In the genomic region with DNA sequence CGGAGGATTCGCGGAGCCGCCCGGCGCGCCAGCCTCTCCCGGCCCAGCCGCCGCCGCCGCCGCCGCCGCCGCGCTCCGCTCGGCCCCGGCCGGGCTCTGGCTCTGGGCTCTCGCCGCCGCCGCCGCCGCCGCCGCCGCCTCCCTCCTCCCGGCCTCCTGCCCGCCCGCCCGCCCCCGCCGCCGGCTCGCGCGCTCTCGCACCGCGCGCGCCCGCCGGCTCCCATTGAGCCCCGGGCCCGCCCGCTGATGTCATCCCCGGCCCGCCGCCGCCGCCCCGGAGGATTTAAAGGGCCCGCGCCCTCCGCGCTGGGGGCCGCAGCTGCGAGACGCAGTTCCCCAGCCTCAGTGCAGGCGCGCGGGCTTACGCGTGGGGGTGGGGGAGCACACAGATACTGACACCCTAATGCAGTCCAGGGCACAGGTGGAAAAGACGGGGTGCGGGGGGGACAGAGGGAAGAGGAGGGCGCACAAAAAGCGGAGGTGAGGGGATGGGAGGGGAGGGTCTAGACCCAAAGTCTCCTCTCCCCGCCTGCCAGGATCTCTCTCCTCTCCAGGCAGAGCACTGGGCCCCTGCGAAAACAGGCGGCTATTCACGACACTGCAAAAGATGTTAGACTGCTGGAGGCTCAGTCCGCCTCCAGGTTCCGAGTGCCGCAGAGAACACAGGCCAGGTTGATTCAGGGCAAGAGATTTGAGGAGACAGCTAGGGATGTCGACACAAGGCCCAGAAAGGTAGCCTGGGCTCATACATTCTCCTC, we compare ENCODE assay signal across 8 cellular contexts. TPM values are rescaled to one million over a fixed set of nuclear protein-coding genes. Genes with fewer than 3 reads are reported as not detected.
DNase-seq lines count a peak whose midpoint lies in the region; ATAC-seq and TF ChIP-seq lines count a peak whose summit lies in the region.

A gene (minus strand): TSS at position 197 of the 758 bp plus-strand sequence. CDS start 3,276 bp downstream, outside the sequence.

- no TSS peak for BruUV-seq in Caco-2 (replicated peaks; lab: Mats Ljungman, UMichigan)

- H3K27ac ChIP-seq in OCI-LY3 (ENCODE audit: low read length) = peak within 1 kb of the TSS; percentile 75
- H3K27ac ChIP-seq in muscle layer of colon (ENCODE audit: low read depth, low read length) = peak within 1 kb of the TSS; percentile 99

- DNase-seq in Caco-2 = peak; percentile 62 to 83
- peak; percentile 65 for DNase-seq in activated T-helper 1 cell treated with Interleukin-2 at 50 U/mL for 16 hours (ENCODE audit: low read depth)
- peak; percentile 41 to 49 for DNase-seq in stimulated activated CD8-positive, alpha-beta memory T cell treated with anti-CD3 and anti-CD28 coated beads, Interleukin-7, amount 100 ng/mL, for 48 hours (ENCODE audit: extremely low read depth in 1 of 2, low read depth in 1 of 2)

- TF ChIP-seq CTCF in Caco-2 (IDR thresholded peaks at IDR 0.05; ENCODE audit: insufficient read depth in 1 of 2, low read depth in 1 of 2, low read length in 1 of 2, severe bottlenecking in 1 of 2, unreplicated experiment in 1 of 2) (no peak), OCI-LY3 (IDR thresholded peaks at IDR 0.05; ENCODE audit: low read depth, low read length) (no peak)

- ATAC-seq in HG02588 (IDR thresholded peaks at IDR 0.05; ENCODE audit: unreplicated experiment) (peak; percentile 49), esophagus mucosa (peak; percentile 52), HG03135 (IDR thresholded peaks at IDR 0.05; ENCODE audit: unreplicated experiment) (no peak)

- H3K27me3 ChIP-seq in Caco-2 (replicated peaks; ENCODE audit: control insufficient read depth, insufficient read depth, low read length) = no peaks in the 10 kb centered on the region
- no peaks in the 10 kb centered on the region for H3K27me3 ChIP-seq in OCI-LY3 (ENCODE audit: low read depth, low read length)
- no peaks in the 10 kb centered on the region for H3K27me3 ChIP-seq in muscle layer of colon (ENCODE audit: control insufficient read depth in 1 of 2, insufficient read depth in 2 of 2, low read length in 2 of 2)

- H3K4me3 Mint-ChIP-seq in Caco-2 (ENCODE audit: unreplicated experiment) = peak within 1 kb of the TSS; percentile 86

- CTCF ChIA-PET in Caco-2 (lab: Charles Lee) = no interaction called here

- H3K36me3 ChIP-seq in Caco-2 (ENCODE audit: control insufficient read depth, insufficient read depth, low read length) (no peaks in the 10 kb centered on the region; the same call in none of the 2 replicates), OCI-LY3 (replicated peaks; ENCODE audit: low read depth, low read length) (peaks cover 22% of the 10 kb centered on the region), muscle layer of colon (ENCODE audit: insufficient read depth, low read length) (peaks cover 9% of the 10 kb centered on the region)

- no peaks in the 10 kb centered on the region for H3K9me3 ChIP-seq in Caco-2
- no peaks in the 10 kb centered on the region for H3K9me3 ChIP-seq in OCI-LY3 (ENCODE audit: insufficient read depth, low read length)
- no peaks in the 10 kb centered on the region for H3K9me3 ChIP-seq in muscle layer of colon (ENCODE audit: low read length)

- H3K9ac ChIP-seq in OCI-LY3 (ENCODE audit: low read length) (peak within 1 kb of the TSS; percentile 92), muscle layer of colon (ENCODE audit: low read length) (peak within 1 kb of the TSS; percentile 98)

- no peaks in the 10 kb centered on the region for H3K27me3 Mint-ChIP-seq in Caco-2 (ENCODE audit: insufficient read depth, unreplicated experiment)

- H3K27ac Mint-ChIP-seq in Caco-2 (ENCODE audit: unreplicated experiment) = peak within 1 kb of the TSS; percentile 93

- POLR2A ChIA-PET in Caco-2 (lab: Charles Lee) = interaction anchor here (0.5 to 0.8 kb wide), 2 partner anchors 34 to 115 kb away, joined by 5 read pairs; a partner anchor contains a TSS

- H3K4me1 ChIP-seq in Caco-2 (peaks cover 13% of the 10 kb centered on the region), OCI-LY3 (ENCODE audit: low read length) (peaks cover 42% of the 10 kb centered on the region), muscle layer of colon (ENCODE audit: insufficient read depth, low read length) (peaks cover 44% of the 10 kb centered on the region)

- peak within 1 kb of the TSS; percentile 96 for H3K4me2 ChIP-seq in OCI-LY3 (ENCODE audit: low read length)

- H3K9me3 Mint-ChIP-seq in Caco-2 (ENCODE audit: unreplicated experiment) = no peaks in the 10 kb centered on the region

- intact Hi-C loops in Caco-2 (cut with micrococcal nuclease; ENCODE audit: unreplicated experiment) = loop anchor here (2.0 kb wide), 1 partner anchor 81 kb away; no protein-coding TSS in a partner anchor

- H4K20me1 ChIP-seq in OCI-LY3 (ENCODE audit: insufficient read depth, low read length) = peaks cover 42% of the 10 kb centered on the region

- peaks cover 40% of the 10 kb centered on the region for H3K36me3 Mint-ChIP-seq in Caco-2 (ENCODE audit: insufficient read depth, unreplicated experiment)

- H2AFZ ChIP-seq in OCI-LY3 (ENCODE audit: low read depth, low read length) = peak within 1 kb of the TSS; percentile 90

- peaks cover 57% of the 10 kb centered on the region for H3K79me2 ChIP-seq in OCI-LY3 (ENCODE audit: low read length)

- H3K4me1 Mint-ChIP-seq in Caco-2 (ENCODE audit: low read depth, unreplicated experiment) = no peaks in the 10 kb centered on the region

- peak within 1 kb of the TSS; percentile 81 for H3K4me3 ChIP-seq in Caco-2 (ENCODE audit: low read depth, low read length)
- H3K4me3 ChIP-seq in OCI-LY3 (ENCODE audit: low read length) = peak within 1 kb of the TSS; percentile 94
- H3K4me3 ChIP-seq in muscle layer of colon (ENCODE audit: low read depth in 1 of 2, low read length in 2 of 2) = peak within 1 kb of the TSS; percentile 89 to 93

RNA-seq across cellular contexts. Expression of the gene that starts here (rescaled TPM):
- total RNA-seq in Caco-2 (2022) (129 and 139 TPM in 2 replicates), esophagus mucosa (71.0 TPM)
